Comparison of ENCODE assay signal across 9 cellular contexts in genomic region chr6:157755752-157756411, GRCh38.
A peak's percentile ranks its signal among the peaks of the same experiment; 100 is the strongest.
DNase-seq lines count a peak whose midpoint lies in the region; ATAC-seq and TF ChIP-seq lines count a peak whose summit lies in the region.
"Had no signal": no experiment of that assay in that cellular context is flagged by ENCODE, and none has a peak within 500 bp of the region (broad histone marks: within the 10 kb centered on the region; RNA-seq: fewer than 3 reads in every experiment).

No MANE protein-coding gene starts in this region.

- no peak overlapping the region for H3K23ac ChIP-seq in neuronal stem cell (ENCODE audit: low read depth, low read length, poor library complexity)

- no peak overlapping the region for H3K27ac Mint-ChIP-seq in Caco-2 (ENCODE audit: unreplicated experiment)

- peaks cover 2% of the 10 kb centered on the region for H3K9me3 Mint-ChIP-seq in activated T-cell treated with anti-CD3 and anti-CD28 coated beads, Interleukin-2, amount 50 U/mL, for 4 hours
- H3K9me3 Mint-ChIP-seq in Caco-2 (ENCODE audit: unreplicated experiment): peaks cover 12% of the 10 kb centered on the region

- H2BK5ac ChIP-seq in neuronal stem cell (ENCODE audit: low read length): no peak overlapping the region

- peaks cover 91% of the 10 kb centered on the region for H3K4me1 Mint-ChIP-seq in activated T-cell treated with anti-CD3 and anti-CD28 coated beads, Interleukin-2, amount 50 U/mL, for 4 hours (ENCODE audit: low read depth)
- peaks cover 38% of the 10 kb centered on the region for H3K4me1 Mint-ChIP-seq in Caco-2 (ENCODE audit: low read depth, unreplicated experiment)

- H3K36me3 ChIP-seq in neuronal stem cell (replicated peaks in 1 of 2; ENCODE audit: control insufficient read depth in 2 of 2, insufficient read depth in 2 of 2, low read length in 2 of 2) (no peaks in the 10 kb centered on the region), thoracic aorta (no peaks in the 10 kb centered on the region), Caco-2 (ENCODE audit: control insufficient read depth, insufficient read depth, low read length) (no peaks in the 10 kb centered on the region)
- H3K36me3 ChIP-seq: heart right ventricle had no signal

- no peaks in the 10 kb centered on the region for H3K79me1 ChIP-seq in neuronal stem cell (ENCODE audit: low read depth, low read length)

- H3K9me3 ChIP-seq in neuronal stem cell (replicated peaks in 1 of 2; ENCODE audit: control insufficient read depth in 2 of 2, insufficient read depth in 1 of 2, low read depth in 1 of 2, low read length in 2 of 2): peaks cover 0 to 2% of the 10 kb centered on the region in 2 donors
- no peaks in the 10 kb centered on the region for H3K9me3 ChIP-seq in thoracic aorta
- peaks cover 5% of the 10 kb centered on the region; the same call in 1 of the 2 replicates for H3K9me3 ChIP-seq in Caco-2
- H3K9me3 ChIP-seq: heart right ventricle had no signal

- no peak overlapping the region for H2BK12ac ChIP-seq in neuronal stem cell (ENCODE audit: low read length)

- H3K4me1 ChIP-seq in neuronal stem cell (ENCODE audit: control insufficient read depth in 2 of 2, insufficient read depth in 1 of 2, low read depth in 1 of 2, low read length in 2 of 2) (peaks cover 0 to 11% of the 10 kb centered on the region in 2 donors), thoracic aorta (ENCODE audit: control insufficient read depth in 1 of 2, low read depth in 2 of 2) (peaks cover 15 to 26% of the 10 kb centered on the region in 2 donors), Caco-2 (peaks cover 21% of the 10 kb centered on the region)

- H3K4me3 Mint-ChIP-seq in activated T-cell treated with anti-CD3 and anti-CD28 coated beads, Interleukin-2, amount 50 U/mL, for 4 hours: peak overlapping the region; percentile 63
- H3K4me3 Mint-ChIP-seq in Caco-2 (ENCODE audit: unreplicated experiment): no peak overlapping the region

- H3K27me3 ChIP-seq in neuronal stem cell (ENCODE audit: control insufficient read depth in 3 of 3, insufficient read depth in 3 of 3, low read depth in 1 of 3, low read length in 3 of 3) (no peaks in the 10 kb centered on the region), thoracic aorta (replicated peaks; ENCODE audit: insufficient read depth) (no peaks in the 10 kb centered on the region), Caco-2 (replicated peaks; ENCODE audit: control insufficient read depth, insufficient read depth, low read length) (no peaks in the 10 kb centered on the region)
- H3K27me3 ChIP-seq: heart right ventricle had no signal

- no peak overlapping the region for H4K91ac ChIP-seq in neuronal stem cell (ENCODE audit: low read depth, low read length, poor library complexity)

- H2AK5ac ChIP-seq in neuronal stem cell (ENCODE audit: low read depth, low read length): no peak overlapping the region

- ATAC-seq in activated T-cell treated with anti-CD3 and anti-CD28 coated beads, Interleukin-2, amount 50 U/mL, for 4 hours: peak; percentile 83
- no peak for ATAC-seq in thoracic aorta (ENCODE audit: insufficient number of reproducible peaks, low FRiP score, low read depth)
- ATAC-seq in HG03342 (IDR thresholded peaks at IDR 0.05; ENCODE audit: unreplicated experiment): no peak

- WGBS in neuronal stem cell (ENCODE audit: extremely low coverage in 2 of 2, insufficient read length in 2 of 2, insufficient replicate concordance in 1 of 2), 2 donors: no CpG with 5 or more reads among the region's 3 CpGs

- no peak for TF ChIP-seq CTCF in thoracic aorta (IDR thresholded peaks at IDR 0.05)
- no peak for TF ChIP-seq CTCF in Caco-2 (IDR thresholded peaks at IDR 0.05; ENCODE audit: insufficient read depth in 1 of 2, low read depth in 1 of 2, low read length in 1 of 2, severe bottlenecking in 1 of 2, unreplicated experiment in 1 of 2)

- H2BK120ac ChIP-seq in neuronal stem cell (ENCODE audit: low read depth, low read length): no peak overlapping the region

- no peak overlapping the region for H3K27ac ChIP-seq in neuronal stem cell (replicated peaks; ENCODE audit: low read length)
- peak overlapping the region; percentile 25 to 71 for H3K27ac ChIP-seq in thoracic aorta

- CTCF ChIA-PET in Caco-2 (lab: Charles Lee): interaction anchor here (1.3 kb wide), 1 partner anchor 7 kb away, joined by 4 read pairs; no protein-coding TSS in a partner anchor

- no peak overlapping the region for H2BK15ac ChIP-seq in neuronal stem cell (ENCODE audit: low read length)

- peak; percentile 86 for DNase-seq in activated effector memory CD4-positive, alpha-beta T cell treated with anti-CD3 and anti-CD28 coated beads, Interleukin-2, amount 50 U/mL, for 16 hours
- DNase-seq in activated effector memory CD4-positive, alpha-beta T cell treated with Interleukin-2 at 50 U/mL for 16 hours: no peak
- DNase-seq in activated T-cell treated with anti-CD3 and anti-CD28 coated beads, Interleukin-2, amount 50 U/mL, for 4 hours: peak; percentile 67
- DNase-seq in neuronal stem cell (ENCODE audit: low spot score) (no peak), thoracic aorta (ENCODE audit: low spot score) (no peak), Caco-2 (no peak), cortex of kidney (lab: John Stamatoyannopoulos, UW) (no peak)

- H4K8ac ChIP-seq in neuronal stem cell (ENCODE audit: low read depth, low read length): no peak overlapping the region

- no peak overlapping the region for H3K18ac ChIP-seq in neuronal stem cell (ENCODE audit: low read length)

- intact Hi-C loops in Caco-2 (cut with micrococcal nuclease; ENCODE audit: unreplicated experiment): loop anchor here (1.0 kb wide), 2 partner anchors 117 to 191 kb away; no protein-coding TSS in a partner anchor

- peak overlapping the region; percentile 73 for H2AFZ ChIP-seq in neuronal stem cell (ENCODE audit: low read length)

- BruUV-seq in Caco-2 (replicated peaks; lab: Mats Ljungman, UMichigan): no TSS peak

- no peak overlapping the region for H3K14ac ChIP-seq in neuronal stem cell (ENCODE audit: low read length)

- H3K9ac ChIP-seq in neuronal stem cell (ENCODE audit: low read depth, low read length, poor library complexity): no peak overlapping the region

- H3K4me3 ChIP-seq in neuronal stem cell (ENCODE audit: low read length in 2 of 2) (no peak overlapping the region), thoracic aorta (no peak overlapping the region), Caco-2 (ENCODE audit: low read depth, low read length) (no peak overlapping the region)

- POLR2A ChIA-PET in Caco-2 (lab: Charles Lee): no interaction called here

- H3K4me2 ChIP-seq in neuronal stem cell (ENCODE audit: insufficient read depth, low read length, poor library complexity, severe bottlenecking): no peak overlapping the region

- H3K4ac ChIP-seq in neuronal stem cell (ENCODE audit: low read length): no peak overlapping the region

- no peaks in the 10 kb centered on the region for H3K36me3 Mint-ChIP-seq in activated T-cell treated with anti-CD3 and anti-CD28 coated beads, Interleukin-2, amount 50 U/mL, for 4 hours (ENCODE audit: insufficient read depth)
- no peaks in the 10 kb centered on the region for H3K36me3 Mint-ChIP-seq in Caco-2 (ENCODE audit: insufficient read depth, unreplicated experiment)

- H3K27me3 Mint-ChIP-seq in activated T-cell treated with anti-CD3 and anti-CD28 coated beads, Interleukin-2, amount 50 U/mL, for 4 hours (ENCODE audit: low read depth): peaks cover 3% of the 10 kb centered on the region
- no peaks in the 10 kb centered on the region for H3K27me3 Mint-ChIP-seq in Caco-2 (ENCODE audit: insufficient read depth, unreplicated experiment)

Comparison
In these comparisons a context has a peak if more than half of its experiments do, and no peak if none do; other contexts are left out.
1. DNase-seq: peak in activated effector memory CD4-positive, alpha-beta T cell treated with anti-CD3 and anti-CD28 coated beads, Interleukin-2, amount 50 U/mL, for 16 hours (single experiment) and activated T-cell treated with anti-CD3 and anti-CD28 coated beads, Interleukin-2, amount 50 U/mL, for 4 hours (single experiment); none in activated effector memory CD4-positive, alpha-beta T cell treated with Interleukin-2 at 50 U/mL for 16 hours (single experiment), neuronal stem cell (single experiment), thoracic aorta (single experiment), Caco-2 (0 of 2) and cortex of kidney (single experiment).
2. ATAC-seq: peak in activated T-cell treated with anti-CD3 and anti-CD28 coated beads, Interleukin-2, amount 50 U/mL, for 4 hours (2 of 2); none in thoracic aorta (single experiment) and HG03342 (single experiment).